ENCODE assay signal across 8 cellular contexts in genomic region chr11:88552377-88553029, GRCh38.
A peak's percentile ranks its signal among the peaks of the same experiment; 100 is the strongest.
DNase-seq lines count a peak whose midpoint lies in the region; ATAC-seq lines count a peak whose summit lies in the region.

No MANE protein-coding gene starts in this region.

- ATAC-seq in GM19324 (IDR thresholded peaks at IDR 0.05; ENCODE audit: low FRiP score, unreplicated experiment) (peak; percentile 82), HG03159 (IDR thresholded peaks at IDR 0.05; ENCODE audit: unreplicated experiment) (peak; percentile 95), left cardiac atrium (no peak)
- peak; percentile 75 to 84 for ATAC-seq in activated T-cell treated with anti-CD3 and anti-CD28 coated beads, Interleukin-2, amount 50 U/mL, for 72 hours (replicated peaks in 1 of 2)

- DNase-seq in DMS53 (lab: John Stamatoyannopoulos, UW) (peak; percentile 84), OCI-M1 (lab: John Stamatoyannopoulos, UW) (peak; percentile 89), left cardiac atrium (peak; percentile 26), cortex of kidney (lab: John Stamatoyannopoulos, UW) (no peak)
- peak; percentile 64 to 66 for DNase-seq in activated T-cell treated with anti-CD3 and anti-CD28 coated beads, Interleukin-2, amount 50 U/mL, for 72 hours
- peak; percentile 14 to 53 for DNase-seq in stimulated activated CD4-positive, alpha-beta T cell treated with anti-CD3 and anti-CD28 coated beads, Interleukin-2, amount 100 ng/mL, for 48 hours

- H3K9me3 Mint-ChIP-seq in activated T-cell treated with anti-CD3 and anti-CD28 coated beads, Interleukin-2, amount 50 U/mL, for 72 hours, result no peaks in the 10 kb centered on the region

- no peak overlapping the region for H3K4me3 Mint-ChIP-seq in activated T-cell treated with anti-CD3 and anti-CD28 coated beads, Interleukin-2, amount 50 U/mL, for 72 hours

- peaks cover 6% of the 10 kb centered on the region for H3K4me1 Mint-ChIP-seq in activated T-cell treated with anti-CD3 and anti-CD28 coated beads, Interleukin-2, amount 50 U/mL, for 72 hours (ENCODE audit: low read depth)

- no peaks in the 10 kb centered on the region for H3K36me3 Mint-ChIP-seq in activated T-cell treated with anti-CD3 and anti-CD28 coated beads, Interleukin-2, amount 50 U/mL, for 72 hours (ENCODE audit: insufficient read depth in 2 of 2)

- H3K27me3 Mint-ChIP-seq in activated T-cell treated with anti-CD3 and anti-CD28 coated beads, Interleukin-2, amount 50 U/mL, for 72 hours (ENCODE audit: low read depth), result peaks cover 5% of the 10 kb centered on the region

- H3K27ac Mint-ChIP-seq in activated T-cell treated with anti-CD3 and anti-CD28 coated beads, Interleukin-2, amount 50 U/mL, for 72 hours, result no peak overlapping the region

- intact Hi-C loops in left cardiac atrium (cut with DNase I), result no loop called here

Comparison
In these comparisons a context has a peak if more than half of its experiments do, and no peak if none do; other contexts are left out.
1. ATAC-seq: peak in GM19324 (single experiment), HG03159 (single experiment) and activated T-cell treated with anti-CD3 and anti-CD28 coated beads, Interleukin-2, amount 50 U/mL, for 72 hours (2 of 2); none in left cardiac atrium (0 of 2).